In genomic region chr1:143905214-143906179, GRCh38 we compare ENCODE assay signal across 8 cellular contexts.
DNase-seq lines count a peak whose midpoint lies in the region; ATAC-seq and TF ChIP-seq lines count a peak whose summit lies in the region.
"Not testable (repeated sequence)": the region's sequence is repeated elsewhere in the genome, so short reads cannot be mapped to it uniquely, and the experiment has no call there.

No MANE protein-coding gene starts in this region.

- POLR2A ChIA-PET in PC-3 (lab: Charles Lee; ENCODE audit: unreplicated experiment) = not testable (repeated sequence)

- not testable (repeated sequence) for H4K20me1 ChIP-seq in PC-3 (ENCODE audit: low read length)

- not testable (repeated sequence) for H3F3A ChIP-seq in PC-3 (ENCODE audit: low read length, unreplicated experiment)

- peak; percentile 27 for DNase-seq in DMS79 (lab: John Stamatoyannopoulos, UW)
- not testable (repeated sequence) for DNase-seq in PC-3, gastrocnemius medialis
- DNase-seq in activated T-cell treated with anti-CD3 and anti-CD28 coated beads for 48 hours (ENCODE audit: low read depth) = peak; percentile 21
- peak; percentile 43 to 47 for DNase-seq in cardiac fibroblast (ENCODE audit: low read depth in 2 of 2)
- peak; percentile 26 for DNase-seq in glomerular visceral epithelial cell (ENCODE audit: extremely low spot score)
- peak; percentile 66 for DNase-seq in lower lobe of right lung
- DNase-seq in upper lobe of right lung = peak; percentile 79

- H3K4me1 ChIP-seq in PC-3 (ENCODE audit: insufficient read depth, low read length); lower lobe of right lung; gastrocnemius medialis; upper lobe of right lung: not testable (repeated sequence)

- H3K79me2 ChIP-seq in PC-3 (ENCODE audit: low read length) = not testable (repeated sequence)

- H3K4me3 ChIP-seq in PC-3 (ENCODE audit: low read length) = not testable (repeated sequence)
- H3K4me3 ChIP-seq in cardiac fibroblast (replicated peaks in 1 of 2; ENCODE audit: low read depth in 2 of 2, low read length in 2 of 2) = peak overlapping the region; percentile 35
- peak overlapping the region; percentile 54 for H3K4me3 ChIP-seq in lower lobe of right lung
- H3K4me3 ChIP-seq in gastrocnemius medialis = peak overlapping the region in 3 of 4 donors; percentile 36 to 45 (median 45)
- peak overlapping the region; percentile 45 for H3K4me3 ChIP-seq in upper lobe of right lung

- not testable (repeated sequence) for H3K9me2 ChIP-seq in PC-3 (replicated peaks; ENCODE audit: low read length)

- not testable (repeated sequence) for BruUV-seq in PC-3 (replicated peaks; lab: Mats Ljungman, UMichigan)

- in situ Hi-C loops in gastrocnemius medialis (cut with MboI; ENCODE audit: low sequenced_read_pairs in 4 of 4) = not testable (repeated sequence)

- CTCF ChIA-PET in PC-3 (lab: Charles Lee) = not testable (repeated sequence)

- H3K36me3 ChIP-seq in PC-3 (ENCODE audit: low read depth, low read length); lower lobe of right lung; gastrocnemius medialis; upper lobe of right lung: not testable (repeated sequence)

- not testable (repeated sequence) for H3K27me3 ChIP-seq in PC-3 (ENCODE audit: low read length); lower lobe of right lung (ENCODE audit: low read depth); gastrocnemius medialis; upper lobe of right lung

- not testable (repeated sequence) for H3K9ac ChIP-seq in PC-3 (ENCODE audit: low read length)

- not testable (repeated sequence) for TF ChIP-seq POLR2A in gastrocnemius medialis (IDR thresholded peaks at IDR 0.05)

- not testable (repeated sequence) for TF ChIP-seq CTCF in PC-3 (conservative IDR thresholded peaks at IDR 0.05; ENCODE audit: low read depth, low read length); cardiac fibroblast (IDR thresholded peaks at IDR 0.05; ENCODE audit: low read depth, low read length); gastrocnemius medialis (IDR thresholded peaks at IDR 0.05 in 4 of 5, conservative IDR thresholded peaks at IDR 0.05 in 1 of 5); upper lobe of right lung (IDR thresholded peaks at IDR 0.05)
- peak; percentile 12 for TF ChIP-seq CTCF in lower lobe of right lung (IDR thresholded peaks at IDR 0.05)

- H3K4me2 ChIP-seq in PC-3 (ENCODE audit: low read length) = not testable (repeated sequence)

- H3K27ac ChIP-seq in PC-3 (ENCODE audit: low read length); gastrocnemius medialis; upper lobe of right lung: not testable (repeated sequence)
- H3K27ac ChIP-seq in lower lobe of right lung = peak overlapping the region; percentile 36

- not testable (repeated sequence) for H3K9me3 ChIP-seq in PC-3 (ENCODE audit: low read length); lower lobe of right lung; gastrocnemius medialis; upper lobe of right lung

- ATAC-seq in PC-3 (peak; percentile 7; the same call in 1 of the 2 replicates), lower lobe of right lung (peak; percentile 58 to 64), gastrocnemius medialis (peak in 1 of 2 donors; percentile 33), upper lobe of right lung (peak; percentile 61)

- intact Hi-C loops in PC-3 (cut with micrococcal nuclease); lower lobe of right lung (cut with DNase I); gastrocnemius medialis (cut with DNase I; ENCODE audit: low total_unique reads); upper lobe of right lung (cut with DNase I): not testable (repeated sequence)

- H2AFZ ChIP-seq in PC-3 (ENCODE audit: low read length) = not testable (repeated sequence)
